22 cellular contexts compared by ENCODE assay signal in the genomic region with DNA sequence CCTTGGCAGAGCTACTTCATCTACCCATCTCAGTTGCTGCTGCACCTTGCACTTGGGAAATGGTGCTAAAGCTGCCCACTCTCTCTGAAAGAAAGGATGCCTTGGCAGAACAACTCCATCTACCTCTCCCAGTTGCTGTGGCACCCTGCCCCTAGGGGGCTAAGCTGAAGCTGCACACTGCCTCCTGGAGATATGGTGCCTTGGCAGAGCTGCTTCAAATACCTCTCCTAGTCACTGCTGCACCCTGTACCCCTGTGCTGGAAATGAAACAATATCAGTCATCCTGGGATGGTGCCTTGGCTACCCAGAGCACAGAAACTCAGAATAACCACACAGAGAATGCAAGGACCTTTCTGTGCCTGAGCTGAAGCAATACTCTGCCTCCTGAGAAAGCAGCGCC.
DNase-seq lines count a peak whose midpoint lies in the region; ATAC-seq and TF ChIP-seq lines count a peak whose summit lies in the region.
"Had no signal": no experiment of that assay in that cellular context is flagged by ENCODE, and none has a peak within 500 bp of the region (broad histone marks: within the 10 kb centered on the region; RNA-seq: fewer than 3 reads in every experiment).

No MANE protein-coding gene starts in this region.

- intact Hi-C loops in ascending aorta (cut with DNase I), result no loop called here

- no peak overlapping the region for H2AK5ac ChIP-seq in H9 (ENCODE audit: insufficient read length, low read length)

- H4K5ac ChIP-seq in H9 (ENCODE audit: insufficient read length, low read depth, low read length), result no peak overlapping the region

- no peaks in the 10 kb centered on the region for H3K27me3 Mint-ChIP-seq in H9 (ENCODE audit: low read depth)
- no peaks in the 10 kb centered on the region for H3K27me3 Mint-ChIP-seq in endodermal cell (ENCODE audit: insufficient read depth)
- H3K27me3 Mint-ChIP-seq: CD4-positive, alpha-beta memory T cell; IgD-negative memory B cell had no signal

- no peak overlapping the region for H3K9ac ChIP-seq in H9 (ENCODE audit: extremely low read depth, insufficient read length, low read length)
- no peak overlapping the region for H3K9ac ChIP-seq in endodermal cell (ENCODE audit: extremely low read depth, low read length, poor library complexity, severe bottlenecking)
- H3K9ac ChIP-seq: BLaER1 treated with 17β-estradiol and CSF1 and Interleukin-3, amounts not matched to agents 10 nM and 100 nM had no signal

- H3K4me1 Mint-ChIP-seq in H9 (peaks cover 7 to 12% of the 10 kb centered on the region in 2 experiments), endodermal cell (peaks cover 7% of the 10 kb centered on the region)
- H3K4me1 Mint-ChIP-seq: CD4-positive, alpha-beta memory T cell; IgD-negative memory B cell had no signal

- no peak overlapping the region for H3K18ac ChIP-seq in H9 (ENCODE audit: insufficient read length, low read depth, low read length)

- no peak overlapping the region for H3T11ph ChIP-seq in H9 (ENCODE audit: low read length)

- H3K9me3 ChIP-seq in BE2C (no peaks in the 10 kb centered on the region), H9 (ENCODE audit: control insufficient read depth, low read depth, low read length) (no peaks in the 10 kb centered on the region), endodermal cell (ENCODE audit: control insufficient read depth, low read length) (peaks cover 19% of the 10 kb centered on the region), ascending aorta (peaks cover 0 to 6% of the 10 kb centered on the region in 2 donors)
- H3K9me3 ChIP-seq: SJCRH30 had no signal

- no peak for ATAC-seq in GM21526 (IDR thresholded peaks at IDR 0.05; ENCODE audit: low FRiP score, unreplicated experiment)

- H3K14ac ChIP-seq in H9 (ENCODE audit: insufficient read depth, low read length), result no peak overlapping the region

- H3K36me3 Mint-ChIP-seq in H9 (ENCODE audit: insufficient read depth in 1 of 3, low read depth in 3 of 3) (peaks cover 0 to 17% (median 2%) of the 10 kb centered on the region in 3 experiments; a peak in 6 of 7 replicates), endodermal cell (ENCODE audit: low read depth) (peaks cover 4% of the 10 kb centered on the region)
- H3K36me3 Mint-ChIP-seq: CD4-positive, alpha-beta memory T cell; IgD-negative memory B cell had no signal

- WGBS in H9 (ENCODE audit: extremely low coverage, insufficient read length, low lambda C conversion rate), result no CpG with 5 or more reads among the region's 1 CpG
- 92 to 100% methylated on average over 1 of the region's 1 CpG for WGBS in endodermal cell (ENCODE audit: insufficient coverage in 1 of 2, insufficient read length in 1 of 2), 2 experiments

- H2BK5ac ChIP-seq in H9 (ENCODE audit: insufficient read length, low read length), result no peak overlapping the region

- H2BK20ac ChIP-seq in H9 (ENCODE audit: low read depth, low read length, poor library complexity, severe bottlenecking), result no peak overlapping the region

- no peak overlapping the region for H3K23ac ChIP-seq in H9 (ENCODE audit: insufficient read length, low read depth, low read length)

- H3K4ac ChIP-seq in H9 (ENCODE audit: low read depth, low read length), result no peak overlapping the region

- H3K4me3 Mint-ChIP-seq in H9, result no peak overlapping the region
- H3K4me3 Mint-ChIP-seq in endodermal cell, result no peak overlapping the region
- H3K4me3 Mint-ChIP-seq: CD4-positive, alpha-beta memory T cell had no signal

- H4K20me1 ChIP-seq in H9 (ENCODE audit: control insufficient read depth, insufficient read depth, insufficient read length), result no peaks in the 10 kb centered on the region
- H4K20me1 ChIP-seq: BLaER1 treated with 17β-estradiol and CSF1 and Interleukin-3, amounts not matched to agents 10 nM and 100 nM had no signal

- no peaks in the 10 kb centered on the region for H3K79me2 ChIP-seq in H9 (ENCODE audit: insufficient read depth, low read length)

- H3K27ac Mint-ChIP-seq in H9 (peak overlapping the region in 1 of 3 experiments; percentile 47; a peak in 1 of 7 replicates), endodermal cell (no peak overlapping the region)
- H3K27ac Mint-ChIP-seq: CD4-positive, alpha-beta memory T cell; IgD-negative memory B cell had no signal

- H3K9me3 Mint-ChIP-seq in H9, result peaks cover 12 to 18% of the 10 kb centered on the region in 2 experiments
- H3K9me3 Mint-ChIP-seq in endodermal cell, result peaks cover 24% of the 10 kb centered on the region

- no peak overlapping the region for H3K27ac ChIP-seq in H9 (ENCODE audit: insufficient read length, low read depth, low read length)
- no peak overlapping the region for H3K27ac ChIP-seq in endodermal cell (ENCODE audit: low read depth, low read length)
- H3K27ac ChIP-seq in ascending aorta, result no peak overlapping the region
- H3K27ac ChIP-seq: BLaER1 treated with 17β-estradiol and CSF1 and Interleukin-3, amounts not matched to agents 10 nM and 100 nM; SJCRH30 had no signal

- no peaks in the 10 kb centered on the region for H3K23me2 ChIP-seq in H9 (ENCODE audit: insufficient read length, low read depth, low read length, poor library complexity, severe bottlenecking)

- no peak overlapping the region for H2BK120ac ChIP-seq in H9 (ENCODE audit: low read depth, low read length, poor library complexity, severe bottlenecking)

- H3K27me3 ChIP-seq in BE2C, result no peaks in the 10 kb centered on the region
- no peaks in the 10 kb centered on the region for H3K27me3 ChIP-seq in H9 (ENCODE audit: insufficient read depth, low read length)
- no peaks in the 10 kb centered on the region for H3K27me3 ChIP-seq in endodermal cell (ENCODE audit: control insufficient read depth, insufficient read depth, low read length, poor library complexity, severe bottlenecking)
- H3K27me3 ChIP-seq in ascending aorta, result no peaks in the 10 kb centered on the region
- H3K27me3 ChIP-seq: BLaER1 treated with 17β-estradiol and CSF1 and Interleukin-3, amounts not matched to agents 10 nM and 100 nM; SJCRH30 had no signal

- H2BK12ac ChIP-seq in H9 (ENCODE audit: insufficient read length, low read depth, low read length), result no peak overlapping the region

- H3K36me3 ChIP-seq in BE2C, result no peaks in the 10 kb centered on the region
- H3K36me3 ChIP-seq in endodermal cell (ENCODE audit: control insufficient read depth, insufficient read depth, low read length), result no peaks in the 10 kb centered on the region
- no peaks in the 10 kb centered on the region for H3K36me3 ChIP-seq in ascending aorta
- H3K36me3 ChIP-seq: BLaER1 treated with 17β-estradiol and CSF1 and Interleukin-3, amounts not matched to agents 10 nM and 100 nM; SJCRH30 had no signal

- H3K79me1 ChIP-seq in H9 (ENCODE audit: insufficient read depth, low read depth, low read length, poor library complexity, severe bottlenecking), result no peaks in the 10 kb centered on the region

- no peak overlapping the region for H3K4me2 ChIP-seq in H9 (ENCODE audit: insufficient read depth, insufficient read length, low read length)
- H3K4me2 ChIP-seq: BLaER1 treated with 17β-estradiol and CSF1 and Interleukin-3, amounts not matched to agents 10 nM and 100 nM had no signal

- no peak overlapping the region for H2AFZ ChIP-seq in H9 (ENCODE audit: low read length)

- no peak overlapping the region for H4K8ac ChIP-seq in H9 (replicated peaks; ENCODE audit: insufficient read length, low read depth, low read length)

- no peak overlapping the region for H4K91ac ChIP-seq in H9 (ENCODE audit: insufficient read length, low read depth, low read length)

- peak; percentile 20; the same call in 1 of the 2 replicates for TF ChIP-seq CTCF in BE2C (IDR thresholded peaks at IDR 0.05; ENCODE audit: low read depth, low read length)
- TF ChIP-seq CTCF in H9 (conservative IDR thresholded peaks at IDR 0.05), result peak; percentile 35; the same call in 2 of the 3 replicates
- peak; percentile 63 for TF ChIP-seq CTCF in endodermal cell (conservative IDR thresholded peaks at IDR 0.05)
- TF ChIP-seq CTCF in ascending aorta (IDR thresholded peaks at IDR 0.05), result no peak

- no peak overlapping the region for H3K4me3 ChIP-seq in BE2C (ENCODE audit: low read depth, low read length)
- no peak overlapping the region for H3K4me3 ChIP-seq in endodermal cell (ENCODE audit: low read length)
- no peak overlapping the region for H3K4me3 ChIP-seq in ascending aorta
- H3K4me3 ChIP-seq: BLaER1 treated with 17β-estradiol and CSF1 and Interleukin-3, amounts not matched to agents 10 nM and 100 nM; SJCRH30 had no signal

- no peak overlapping the region for H3K56ac ChIP-seq in H9 (ENCODE audit: insufficient read length, low read depth, low read length)

- H3K4me1 ChIP-seq in BE2C (no peaks in the 10 kb centered on the region), H9 (ENCODE audit: insufficient read depth, low read length) (peaks cover 10% of the 10 kb centered on the region), endodermal cell (ENCODE audit: control insufficient read depth, insufficient read depth, low read length) (no peaks in the 10 kb centered on the region), ascending aorta (no peaks in the 10 kb centered on the region)
- H3K4me1 ChIP-seq: BLaER1 treated with 17β-estradiol and CSF1 and Interleukin-3, amounts not matched to agents 10 nM and 100 nM; Caco-2; SJCRH30 had no signal

- DNase-seq in BE2C (no peak), H9 (no peak), UCSD-AML1 (lab: John Stamatoyannopoulos, UW; ENCODE audit: unreplicated experiment) (peak; percentile 8), endodermal cell (no peak), ascending aorta (ENCODE audit: low spot score in 2 of 2) (no peak), 8988T (no peak), NCI-H748 (lab: John Stamatoyannopoulos, UW; ENCODE audit: unreplicated experiment) (no peak)
- DNase-seq: Caco-2; CD4-positive, alpha-beta memory T cell; DMS153; GOT3; Karpas-422; NCI-H1417 treated with DMSO at 0.1 percent for 48 hours; NCI-H187; NCI-H2107; NCI-H226; NCI-H524; OCI-M1; SJCRH30 had no signal

- no peak overlapping the region for H2BK15ac ChIP-seq in H9 (ENCODE audit: low read depth, low read length)

Comparison
In these comparisons a context has a peak if more than half of its experiments do, and no peak if none do; other contexts are left out.
1. CTCF ChIP-seq: peak in BE2C (single experiment), H9 (single experiment) and endodermal cell (single experiment); none in ascending aorta (0 of 3).